Comparison of ENCODE assay signal across 1 cellular context in genomic region chr15:40691737-40692136, GRCh38.
TF ChIP-seq lines count a peak whose summit lies in the region.

No MANE protein-coding gene starts in this region.

TF ChIP-seq in HepG2, 621 proteins besides CTCF, POLR2A, EP300 and RAD21 (continued from another document):
- no peak for TF ChIP-seq ZNF644 (CRISPR knock-in tag; IDR thresholded peaks at IDR 0.05; ENCODE audit: low read depth)
- TF ChIP-seq BATF2 (CRISPR knock-in tag; IDR thresholded peaks at IDR 0.05): no peak
- TF ChIP-seq FOXJ3 (CRISPR knock-in tag; IDR thresholded peaks at IDR 0.05; ENCODE audit: borderline replicate concordance): no peak
- TF ChIP-seq GATA4 (IDR thresholded peaks at IDR 0.05; ENCODE audit: borderline replicate concordance, low read depth): no peak
